8 cellular contexts compared by ENCODE assay signal in genomic region chr14:61280092-61280525, GRCh38. TPM values are rescaled to one million over a fixed set of nuclear protein-coding genes. Genes with fewer than 3 reads are reported as not detected.
DNase-seq lines count a peak whose midpoint lies in the region; ATAC-seq, FAIRE-seq and TF ChIP-seq lines count a peak whose summit lies in the region.

No MANE protein-coding gene starts in this region.

- CTCF ChIA-PET in HepG2 (lab: Yijun Ruan, JAX; ENCODE audit: low intra/inter-chr PET ratio, low total read pairs), result no interaction called here

- H3K4me2 ChIP-seq in HepG2 (ENCODE audit: low read depth, low read length), result no peak overlapping the region

- H3K9ac ChIP-seq in liver (ENCODE audit: low read depth in 1 of 2, low read length in 2 of 2) (peak overlapping the region; percentile 26 to 36), HepG2 (ENCODE audit: insufficient read depth, low read depth, low read length) (no peak overlapping the region), mucosa of rectum (ENCODE audit: low read depth in 1 of 2, low read length in 2 of 2) (peak overlapping the region; percentile 88 to 97)

- TF ChIP-seq EP300 in HepG2 (IDR thresholded peaks at IDR 0.05; ENCODE audit: low read depth in 2 of 2, low read length in 2 of 2), result no peak
- TF ChIP-seq EP300 in HepG2 (CRISPR knock-in tag; IDR thresholded peaks at IDR 0.05; ENCODE audit: borderline replicate concordance), result no peak

- TF ChIP-seq POLR2A in HepG2 (IDR thresholded peaks at IDR 0.05; ENCODE audit: insufficient read depth in 1 of 2, low read depth in 2 of 2, low read length in 2 of 2), result no peak
- TF ChIP-seq POLR2A in testis (IDR thresholded peaks at IDR 0.05), result no peak

- H2AFZ ChIP-seq in HepG2 (ENCODE audit: low read length), result no peak overlapping the region

- intact Hi-C loops in HepG2 (cut with micrococcal nuclease; ENCODE audit: unreplicated experiment), result no loop called here
- intact Hi-C loops in testis (cut with DNase I; ENCODE audit: low total_unique reads), result no loop called here

- no peaks in the 10 kb centered on the region for H3K27me3 ChIP-seq in liver (ENCODE audit: control insufficient read depth in 4 of 4, insufficient read depth in 4 of 4, low read length in 3 of 4)
- H3K27me3 ChIP-seq in HepG2 (ENCODE audit: control insufficient read depth in 1 of 2, insufficient read depth in 2 of 2, low read length in 2 of 2), result no peaks in the 10 kb centered on the region; a peak in 1 of 5 replicates
- H3K27me3 ChIP-seq in mucosa of rectum (ENCODE audit: control insufficient read depth in 2 of 2, insufficient read depth in 2 of 2, low read length in 2 of 2), result peaks cover 4% of the 10 kb centered on the region in 2 donors
- H3K27me3 ChIP-seq in testis, result no peaks in the 10 kb centered on the region

- FAIRE-seq in HepG2 (lab: Jason Lieb, UNC) (no peak), frontal cortex (lab: Jason Lieb, UNC) (no peak)

- POLR2A ChIA-PET in HepG2 (lab: Yijun Ruan, JAX), result no interaction called here

- BruUV-seq in HepG2 (replicated peaks; lab: Mats Ljungman, UMichigan), result no TSS peak

- no peak for TF ChIP-seq RAD21 in liver (IDR thresholded peaks at IDR 0.05)
- no peak for TF ChIP-seq RAD21 in HepG2 (CRISPR knock-in tag; IDR thresholded peaks at IDR 0.05)

- ATAC-seq in HepG2 (no peak), GM18519 (IDR thresholded peaks at IDR 0.05; ENCODE audit: low FRiP score, unreplicated experiment) (no peak)

- H4K20me1 ChIP-seq in HepG2 (ENCODE audit: insufficient read depth, low read length), result no peaks in the 10 kb centered on the region

- no peak for TF ChIP-seq CTCF in liver (IDR thresholded peaks at IDR 0.05; ENCODE audit: low read depth, low read length, missing input control)
- no peak for TF ChIP-seq CTCF in HepG2 (CRISPR knock-in tag; IDR thresholded peaks at IDR 0.05)
- TF ChIP-seq CTCF in choroid plexus epithelial cell (conservative IDR thresholded peaks at IDR 0.05; ENCODE audit: low read depth, low read length), result no peak
- TF ChIP-seq CTCF in testis (IDR thresholded peaks at IDR 0.05), result no peak

- H3K27ac ChIP-seq in liver (ENCODE audit: low read depth in 1 of 2, low read length in 2 of 2) (peak overlapping the region; percentile 84 to 91), HepG2 (ENCODE audit: extremely low read length, insufficient read depth, low read length) (no peak overlapping the region), mucosa of rectum (ENCODE audit: low read depth in 2 of 2, low read length in 2 of 2) (peak overlapping the region; percentile 98 to 99), testis (peak overlapping the region; percentile 91 to 93)

- H3K4me3 ChIP-seq in liver (ENCODE audit: low read depth in 1 of 3, low read length in 3 of 3) (peak overlapping the region; percentile 72 to 81 (median 80)), HepG2 (replicated peaks in 1 of 3; ENCODE audit: insufficient read depth in 1 of 3, low read depth in 2 of 3, low read length in 3 of 3) (no peak overlapping the region), choroid plexus epithelial cell (ENCODE audit: low read depth, low read length) (peak overlapping the region; percentile 48), mucosa of rectum (ENCODE audit: low read length in 2 of 2) (peak overlapping the region; percentile 81 to 82), testis (peak overlapping the region; percentile 65 to 75)

- H3K79me2 ChIP-seq in HepG2 (ENCODE audit: insufficient read depth, low read length), result no peaks in the 10 kb centered on the region

- in situ Hi-C loops in HepG2 (cut with HindIII; ENCODE audit: extremely low pct_ligation_motif_present, low pct_unique_long_range_greater_than_20kb), result loop anchor here (25.0 kb wide), 1 partner anchor 557 kb away; no protein-coding TSS in a partner anchor

- no peaks in the 10 kb centered on the region for H3K9me3 ChIP-seq in liver (ENCODE audit: control insufficient read depth in 4 of 4, low read length in 3 of 4)
- no peaks in the 10 kb centered on the region for H3K9me3 ChIP-seq in HepG2 (ENCODE audit: low read length)
- no peaks in the 10 kb centered on the region for H3K9me3 ChIP-seq in mucosa of rectum (ENCODE audit: control insufficient read depth in 2 of 2, low read length in 2 of 2)
- no peaks in the 10 kb centered on the region for H3K9me3 ChIP-seq in testis

- H3K4me1 ChIP-seq in liver (ENCODE audit: control insufficient read depth in 4 of 4, insufficient read depth in 4 of 4, low read length in 3 of 4), result peaks cover 2 to 32% (median 25%) of the 10 kb centered on the region in 4 donors
- peaks cover 26% of the 10 kb centered on the region for H3K4me1 ChIP-seq in HepG2 (ENCODE audit: insufficient read depth, low read length)
- H3K4me1 ChIP-seq in mucosa of rectum (ENCODE audit: control insufficient read depth in 2 of 2, insufficient read depth in 2 of 2, low read length in 2 of 2), result peaks cover 3 to 7% of the 10 kb centered on the region in 2 donors
- peaks cover 5% of the 10 kb centered on the region for H3K4me1 ChIP-seq in testis

- WGBS in liver, result 7% methylated on average over 47 of the region's 47 CpGs
- WGBS in HepG2 (ENCODE audit: low lambda C conversion rate), result 95% methylated on average over 37 of the region's 47 CpGs
- WGBS in testis, 2 donors, result 19 to 22% methylated on average over 15 to 47 of the region's 47 CpGs

- DNase-seq in HepG2 (ENCODE audit: low spot score) (no peak), choroid plexus epithelial cell (ENCODE audit: low read depth) (no peak), testis (peak; percentile 43), frontal cortex (ENCODE audit: low spot score in 2 of 2) (no peak), inferior parietal cortex (ENCODE audit: extremely low spot score) (no peak)

- H3K36me3 ChIP-seq in liver (ENCODE audit: control insufficient read depth in 4 of 4, insufficient read depth in 3 of 4, low read depth in 1 of 4, low read length in 3 of 4) (no peaks in the 10 kb centered on the region), HepG2 (replicated peaks in 1 of 2; ENCODE audit: control insufficient read depth in 1 of 2, insufficient read depth in 2 of 2, low read length in 2 of 2) (no peaks in the 10 kb centered on the region), mucosa of rectum (ENCODE audit: control insufficient read depth in 2 of 2, insufficient read depth in 2 of 2, low read length in 2 of 2) (no peaks in the 10 kb centered on the region), testis (ENCODE audit: low read depth, missing control alignments) (no peaks in the 10 kb centered on the region)

RNA-seq across cellular contexts. Expression of gene TMEM30B, which starts 1.0 kb away (rescaled TPM):
- 1 to 10 TPM; 3.9 to 7.3 TPM for total RNA-seq in liver
- polyA plus RNA-seq in liver, result 1 to 10 TPM; 3.0 to 7.4 TPM
- not detected in 2 replicates for total RNA-seq in HepG2 (2016; rRNA removed; fragmentation: Illumina TruSeq; extraction: Trizol)
- not detected in 2 replicates for total RNA-seq in HepG2 (2016; cell fraction: cytosol; rRNA removed; fragmentation: Illumina TruSeq; extraction: Trizol; ENCODE audit: low read depth)
- total RNA-seq in HepG2 (2016; cell fraction: insoluble cytoplasmic fraction; rRNA removed; fragmentation: Illumina TruSeq; extraction: Trizol), result not detected in 2 replicates
- total RNA-seq in HepG2 (2016; cell fraction: membrane; rRNA removed; fragmentation: Illumina TruSeq; extraction: Trizol), result not detected in 2 replicates
- total RNA-seq in HepG2 (2016; cell fraction: nucleus; rRNA removed; fragmentation: Illumina TruSeq; extraction: Trizol), result not detected in 2 replicates
- polyA plus RNA-seq in HepG2 (2011; rRNA removed), result not detected in 2 replicates
- not detected in 2 replicates for polyA plus RNA-seq in HepG2 (2011; cell fraction: cytosol; rRNA removed)
- polyA plus RNA-seq in HepG2 (2011; cell fraction: nucleus; rRNA removed), result not detected in 2 replicates
- polyA plus RNA-seq in HepG2 (2012), result not detected in 2 replicates
- not detected in 2 replicates for polyA plus RNA-seq in HepG2 (2016; cell fraction: cytosol; fragmentation: Illumina TruSeq; extraction: Trizol; ENCODE audit: low read depth)
- not detected in 2 replicates for polyA plus RNA-seq in HepG2 (2016; cell fraction: insoluble cytoplasmic fraction; fragmentation: Illumina TruSeq; extraction: Trizol; ENCODE audit: low read depth)
- polyA plus RNA-seq in HepG2 (2016; cell fraction: membrane; fragmentation: Illumina TruSeq; extraction: Trizol; ENCODE audit: low read depth), result not detected in 2 replicates
- not detected in 2 replicates for polyA plus RNA-seq in HepG2 (2016; cell fraction: nucleus; fragmentation: Illumina TruSeq; extraction: Trizol; ENCODE audit: insufficient read depth, low read depth)
- 0.12 TPM in 1 of 2 replicates, not detected in the other for polyA minus RNA-seq in HepG2 (2011; rRNA and poly(A)+ RNA removed; ENCODE audit: low replicate concordance)
- polyA minus RNA-seq in HepG2 (2011; cell fraction: cytosol; rRNA and poly(A)+ RNA removed), result not detected in 2 replicates
- not detected in 2 replicates for polyA minus RNA-seq in HepG2 (2011; cell fraction: nucleus; rRNA and poly(A)+ RNA removed)
- 10 to 100 TPM in 1 of 2 donors, 1 to 10 TPM in 1; 8.9 to 11.4 TPM for total RNA-seq in testis
- 5.9 TPM for polyA plus RNA-seq in testis (ENCODE audit: insufficient read depth, low read depth, low replicate concordance)
- under 0.01 TPM for total RNA-seq in frontal cortex

RNA-seq across cellular contexts. Expression of gene PRKCH, which starts 41.3 kb away (rescaled TPM):
- total RNA-seq in liver, result 10 to 100 TPM in 1 of 2 donors, 1 to 10 TPM in 1; 9.3 to 13.7 TPM
- 1 to 10 TPM; 3.9 to 4.7 TPM for polyA plus RNA-seq in liver
- total RNA-seq in HepG2 (2016; rRNA removed; fragmentation: Illumina TruSeq; extraction: Trizol), result 1.3 and 1.9 TPM in 2 replicates
- 0.40 and 0.44 TPM in 2 replicates for total RNA-seq in HepG2 (2016; cell fraction: cytosol; rRNA removed; fragmentation: Illumina TruSeq; extraction: Trizol; ENCODE audit: low read depth)
- total RNA-seq in HepG2 (2016; cell fraction: insoluble cytoplasmic fraction; rRNA removed; fragmentation: Illumina TruSeq; extraction: Trizol), result 1.0 and 1.8 TPM in 2 replicates
- total RNA-seq in HepG2 (2016; cell fraction: membrane; rRNA removed; fragmentation: Illumina TruSeq; extraction: Trizol), result 0.93 and 1.4 TPM in 2 replicates
- 2.2 and 3.9 TPM in 2 replicates for total RNA-seq in HepG2 (2016; cell fraction: nucleus; rRNA removed; fragmentation: Illumina TruSeq; extraction: Trizol)
- polyA plus RNA-seq in HepG2 (2011; rRNA removed), result 0.47 and 0.48 TPM in 2 replicates
- 0.31 and 0.72 TPM in 2 replicates for polyA plus RNA-seq in HepG2 (2011; cell fraction: cytosol; rRNA removed)
- polyA plus RNA-seq in HepG2 (2011; cell fraction: nucleus; rRNA removed), result 0.48 and 0.74 TPM in 2 replicates
- 0.24 and 1.3 TPM in 2 replicates for polyA plus RNA-seq in HepG2 (2012)
- polyA plus RNA-seq in HepG2 (2016; cell fraction: cytosol; fragmentation: Illumina TruSeq; extraction: Trizol; ENCODE audit: low read depth), result 0.06 and 0.10 TPM in 2 replicates
- polyA plus RNA-seq in HepG2 (2016; cell fraction: insoluble cytoplasmic fraction; fragmentation: Illumina TruSeq; extraction: Trizol; ENCODE audit: low read depth), result 0.99 and 1.9 TPM in 2 replicates
- polyA plus RNA-seq in HepG2 (2016; cell fraction: membrane; fragmentation: Illumina TruSeq; extraction: Trizol; ENCODE audit: low read depth), result 0.19 and 0.48 TPM in 2 replicates
- polyA plus RNA-seq in HepG2 (2016; cell fraction: nucleus; fragmentation: Illumina TruSeq; extraction: Trizol; ENCODE audit: insufficient read depth, low read depth), result 0.91 and 1.4 TPM in 2 replicates
- polyA minus RNA-seq in HepG2 (2011; rRNA and poly(A)+ RNA removed; ENCODE audit: low replicate concordance), result 1.9 and 3.2 TPM in 2 replicates
- 1.7 TPM in 1 of 2 replicates, not detected in the other for polyA minus RNA-seq in HepG2 (2011; cell fraction: cytosol; rRNA and poly(A)+ RNA removed)
- polyA minus RNA-seq in HepG2 (2011; cell fraction: nucleus; rRNA and poly(A)+ RNA removed), result 1.2 and 1.3 TPM in 2 replicates
- 10 to 100 TPM; 25.4 to 26.8 TPM for total RNA-seq in testis
- 15.0 TPM for polyA plus RNA-seq in testis (ENCODE audit: insufficient read depth, low read depth, low replicate concordance)
- total RNA-seq in frontal cortex, result 21.6 TPM

Comparison
In these comparisons a context has a peak if more than half of its experiments do, and no peak if none do; other contexts are left out.
1. H3K4me3 ChIP-seq: peak in liver (3 of 3), choroid plexus epithelial cell (single experiment), mucosa of rectum (2 of 2) and testis (2 of 2); none in HepG2 (0 of 3).